ENCODE assay signal across 1 cellular context in the genomic region with DNA sequence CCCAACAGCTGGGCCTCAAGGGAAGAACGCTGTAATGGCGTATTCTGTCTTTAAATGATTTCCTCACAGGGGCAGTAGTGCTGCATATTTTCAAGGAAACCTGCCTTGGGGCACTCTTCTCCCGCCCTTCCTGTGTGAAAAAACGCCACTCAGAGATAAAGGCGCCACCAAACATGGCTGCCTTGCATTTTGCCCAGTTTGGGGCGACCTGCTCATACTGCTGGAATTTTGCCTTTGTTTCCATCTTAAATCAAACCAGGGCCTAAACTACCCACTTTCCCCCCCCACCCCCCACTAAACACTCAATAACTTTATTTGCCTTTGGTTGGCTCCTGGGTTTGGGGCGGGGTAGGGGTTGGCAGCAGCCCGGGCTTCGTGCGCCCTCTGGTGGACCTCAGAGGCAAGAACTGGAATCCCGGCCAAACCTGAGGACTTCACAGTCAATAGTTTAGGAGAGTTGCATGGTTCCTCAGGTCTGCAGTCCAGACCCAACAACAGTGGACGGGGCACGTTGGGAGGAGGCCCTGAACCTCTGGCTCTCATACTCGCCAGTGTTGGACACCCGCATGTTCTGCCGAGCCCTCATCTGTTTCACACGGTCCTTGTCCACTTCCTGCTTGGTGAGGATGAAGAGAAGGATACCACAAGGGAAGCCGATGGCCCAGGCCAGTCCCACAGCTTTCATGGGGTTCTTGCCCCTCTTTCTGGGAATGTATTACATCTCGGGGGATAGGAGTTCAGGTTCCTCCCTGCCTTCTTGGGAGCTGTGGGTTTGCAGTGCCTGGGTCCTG.
A peak's percentile ranks its signal among the peaks of the same experiment; 100 is the strongest.
TF ChIP-seq lines count a peak whose summit lies in the region.

No MANE protein-coding gene starts in this region.

TF ChIP-seq in GM12878, 131 proteins besides CTCF, POLR2A, EP300 and RAD21 (continued from another document):
- TF ChIP-seq, protein P1, sequence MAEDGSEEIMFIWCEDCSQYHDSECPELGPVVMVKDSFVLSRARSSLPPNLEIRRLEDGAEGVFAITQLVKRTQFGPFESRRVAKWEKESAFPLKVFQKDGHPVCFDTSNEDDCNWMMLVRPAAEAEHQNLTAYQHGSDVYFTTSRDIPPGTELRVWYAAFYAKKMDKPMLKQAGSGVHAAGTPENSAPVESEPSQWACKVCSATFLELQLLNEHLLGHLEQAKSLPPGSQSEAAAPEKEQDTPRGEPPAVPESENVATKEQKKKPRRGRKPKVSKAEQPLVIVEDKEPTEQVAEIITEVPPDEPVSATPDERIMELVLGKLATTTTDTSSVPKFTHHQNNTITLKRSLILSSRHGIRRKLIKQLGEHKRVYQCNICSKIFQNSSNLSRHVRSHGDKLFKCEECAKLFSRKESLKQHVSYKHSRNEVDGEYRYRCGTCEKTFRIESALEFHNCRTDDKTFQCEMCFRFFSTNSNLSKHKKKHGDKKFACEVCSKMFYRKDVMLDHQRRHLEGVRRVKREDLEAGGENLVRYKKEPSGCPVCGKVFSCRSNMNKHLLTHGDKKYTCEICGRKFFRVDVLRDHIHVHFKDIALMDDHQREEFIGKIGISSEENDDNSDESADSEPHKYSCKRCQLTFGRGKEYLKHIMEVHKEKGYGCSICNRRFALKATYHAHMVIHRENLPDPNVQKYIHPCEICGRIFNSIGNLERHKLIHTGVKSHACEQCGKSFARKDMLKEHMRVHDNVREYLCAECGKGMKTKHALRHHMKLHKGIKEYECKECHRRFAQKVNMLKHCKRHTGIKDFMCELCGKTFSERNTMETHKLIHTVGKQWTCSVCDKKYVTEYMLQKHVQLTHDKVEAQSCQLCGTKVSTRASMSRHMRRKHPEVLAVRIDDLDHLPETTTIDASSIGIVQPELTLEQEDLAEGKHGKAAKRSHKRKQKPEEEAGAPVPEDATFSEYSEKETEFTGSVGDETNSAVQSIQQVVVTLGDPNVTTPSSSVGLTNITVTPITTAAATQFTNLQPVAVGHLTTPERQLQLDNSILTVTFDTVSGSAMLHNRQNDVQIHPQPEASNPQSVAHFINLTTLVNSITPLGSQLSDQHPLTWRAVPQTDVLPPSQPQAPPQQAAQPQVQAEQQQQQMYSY (CRISPR knock-in tag; IDR thresholded peaks at IDR 0.05), result no peak
- TF ChIP-seq SMC3 (IDR thresholded peaks at IDR 0.05; ENCODE audit: borderline replicate concordance, low read length) (peak; percentile 30; the same call in 1 of the 2 replicates), ZZZ3 (IDR thresholded peaks at IDR 0.05; ENCODE audit: control insufficient read depth, insufficient read length, low read depth) (no peak), TARDBP (IDR thresholded peaks at IDR 0.05; ENCODE audit: borderline replicate concordance) (no peak), MLLT1 (IDR thresholded peaks at IDR 0.05) (0 out of 2 replicates have a peak, but pooled peaks have one; percentile 42), SMARCA5 (IDR thresholded peaks at IDR 0.05) (no peak), DPF2 (IDR thresholded peaks at IDR 0.05) (no peak), GABPA (IDR thresholded peaks at IDR 0.05; ENCODE audit: low read depth) (no peak), SKIL (IDR thresholded peaks at IDR 0.05; ENCODE audit: low read depth, poor library complexity, severe bottlenecking) (peak; percentile 32), SIN3A (IDR thresholded peaks at IDR 0.05; ENCODE audit: low read depth, low read length) (no peak), POLR2AphosphoS5 (IDR thresholded peaks at IDR 0.05; ENCODE audit: low read length) (no peak), TBL1XR1 (IDR thresholded peaks at IDR 0.05; ENCODE audit: low read depth, low read length) (no peak), MTA2 (IDR thresholded peaks at IDR 0.05; ENCODE audit: low read depth) (no peak), RUNX3 (IDR thresholded peaks at IDR 0.05; ENCODE audit: low read length) (0 out of 2 replicates have a peak, but pooled peaks have one; percentile 12), CREM (IDR thresholded peaks at IDR 0.05; ENCODE audit: low read depth) (peak; percentile 35; the same call in 1 of the 2 replicates), BACH1 (IDR thresholded peaks at IDR 0.05; ENCODE audit: borderline replicate concordance) (no peak), ZNF384 (IDR thresholded peaks at IDR 0.05; ENCODE audit: borderline replicate concordance, low read depth, low read length) (peak; percentile 100), ZNF24 (IDR thresholded peaks at IDR 0.05) (no peak), YY1 (IDR thresholded peaks at IDR 0.05; ENCODE audit: low read depth, low read length) (peak; percentile 94), NRF1 (conservative IDR thresholded peaks at IDR 0.05; ENCODE audit: low read depth, low read length) (no peak), BCL3 (IDR thresholded peaks at IDR 0.05; ENCODE audit: borderline replicate concordance, insufficient read depth, low read depth, low read length, poor library complexity, severe bottlenecking) (no peak), TAF1 (IDR thresholded peaks at IDR 0.05; ENCODE audit: borderline replicate concordance, low read depth, low read length) (no peak), JUND (IDR thresholded peaks at IDR 0.05; ENCODE audit: low read depth, low read length) (no peak), CBFB (IDR thresholded peaks at IDR 0.05; ENCODE audit: low read depth) (0 out of 2 replicates have a peak, but pooled peaks have one; percentile 34), EED (IDR thresholded peaks at IDR 0.05; ENCODE audit: low read depth) (peak; percentile 29; the same call in 1 of the 2 replicates)
- TF ChIP-seq, protein P2, sequence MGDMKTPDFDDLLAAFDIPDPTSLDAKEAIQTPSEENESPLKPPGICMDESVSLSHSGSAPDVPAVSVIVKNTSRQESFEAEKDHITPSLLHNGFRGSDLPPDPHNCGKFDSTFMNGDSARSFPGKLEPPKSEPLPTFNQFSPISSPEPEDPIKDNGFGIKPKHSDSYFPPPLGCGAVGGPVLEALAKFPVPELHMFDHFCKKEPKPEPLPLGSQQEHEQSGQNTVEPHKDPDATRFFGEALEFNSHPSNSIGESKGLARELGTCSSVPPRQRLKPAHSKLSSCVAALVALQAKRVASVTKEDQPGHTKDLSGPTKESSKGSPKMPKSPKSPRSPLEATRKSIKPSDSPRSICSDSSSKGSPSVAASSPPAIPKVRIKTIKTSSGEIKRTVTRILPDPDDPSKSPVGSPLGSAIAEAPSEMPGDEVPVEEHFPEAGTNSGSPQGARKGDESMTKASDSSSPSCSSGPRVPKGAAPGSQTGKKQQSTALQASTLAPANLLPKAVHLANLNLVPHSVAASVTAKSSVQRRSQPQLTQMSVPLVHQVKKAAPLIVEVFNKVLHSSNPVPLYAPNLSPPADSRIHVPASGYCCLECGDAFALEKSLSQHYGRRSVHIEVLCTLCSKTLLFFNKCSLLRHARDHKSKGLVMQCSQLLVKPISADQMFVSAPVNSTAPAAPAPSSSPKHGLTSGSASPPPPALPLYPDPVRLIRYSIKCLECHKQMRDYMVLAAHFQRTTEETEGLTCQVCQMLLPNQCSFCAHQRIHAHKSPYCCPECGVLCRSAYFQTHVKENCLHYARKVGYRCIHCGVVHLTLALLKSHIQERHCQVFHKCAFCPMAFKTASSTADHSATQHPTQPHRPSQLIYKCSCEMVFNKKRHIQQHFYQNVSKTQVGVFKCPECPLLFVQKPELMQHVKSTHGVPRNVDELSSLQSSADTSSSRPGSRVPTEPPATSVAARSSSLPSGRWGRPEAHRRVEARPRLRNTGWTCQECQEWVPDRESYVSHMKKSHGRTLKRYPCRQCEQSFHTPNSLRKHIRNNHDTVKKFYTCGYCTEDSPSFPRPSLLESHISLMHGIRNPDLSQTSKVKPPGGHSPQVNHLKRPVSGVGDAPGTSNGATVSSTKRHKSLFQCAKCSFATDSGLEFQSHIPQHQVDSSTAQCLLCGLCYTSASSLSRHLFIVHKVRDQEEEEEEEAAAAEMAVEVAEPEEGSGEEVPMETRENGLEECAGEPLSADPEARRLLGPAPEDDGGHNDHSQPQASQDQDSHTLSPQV (IDR thresholded peaks at IDR 0.05), result peak; percentile 66
- TF ChIP-seq, protein P3, sequence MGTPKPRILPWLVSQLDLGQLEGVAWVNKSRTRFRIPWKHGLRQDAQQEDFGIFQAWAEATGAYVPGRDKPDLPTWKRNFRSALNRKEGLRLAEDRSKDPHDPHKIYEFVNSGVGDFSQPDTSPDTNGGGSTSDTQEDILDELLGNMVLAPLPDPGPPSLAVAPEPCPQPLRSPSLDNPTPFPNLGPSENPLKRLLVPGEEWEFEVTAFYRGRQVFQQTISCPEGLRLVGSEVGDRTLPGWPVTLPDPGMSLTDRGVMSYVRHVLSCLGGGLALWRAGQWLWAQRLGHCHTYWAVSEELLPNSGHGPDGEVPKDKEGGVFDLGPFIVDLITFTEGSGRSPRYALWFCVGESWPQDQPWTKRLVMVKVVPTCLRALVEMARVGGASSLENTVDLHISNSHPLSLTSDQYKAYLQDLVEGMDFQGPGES (IDR thresholded peaks at IDR 0.05), result no peak
- TF ChIP-seq, protein P4, sequence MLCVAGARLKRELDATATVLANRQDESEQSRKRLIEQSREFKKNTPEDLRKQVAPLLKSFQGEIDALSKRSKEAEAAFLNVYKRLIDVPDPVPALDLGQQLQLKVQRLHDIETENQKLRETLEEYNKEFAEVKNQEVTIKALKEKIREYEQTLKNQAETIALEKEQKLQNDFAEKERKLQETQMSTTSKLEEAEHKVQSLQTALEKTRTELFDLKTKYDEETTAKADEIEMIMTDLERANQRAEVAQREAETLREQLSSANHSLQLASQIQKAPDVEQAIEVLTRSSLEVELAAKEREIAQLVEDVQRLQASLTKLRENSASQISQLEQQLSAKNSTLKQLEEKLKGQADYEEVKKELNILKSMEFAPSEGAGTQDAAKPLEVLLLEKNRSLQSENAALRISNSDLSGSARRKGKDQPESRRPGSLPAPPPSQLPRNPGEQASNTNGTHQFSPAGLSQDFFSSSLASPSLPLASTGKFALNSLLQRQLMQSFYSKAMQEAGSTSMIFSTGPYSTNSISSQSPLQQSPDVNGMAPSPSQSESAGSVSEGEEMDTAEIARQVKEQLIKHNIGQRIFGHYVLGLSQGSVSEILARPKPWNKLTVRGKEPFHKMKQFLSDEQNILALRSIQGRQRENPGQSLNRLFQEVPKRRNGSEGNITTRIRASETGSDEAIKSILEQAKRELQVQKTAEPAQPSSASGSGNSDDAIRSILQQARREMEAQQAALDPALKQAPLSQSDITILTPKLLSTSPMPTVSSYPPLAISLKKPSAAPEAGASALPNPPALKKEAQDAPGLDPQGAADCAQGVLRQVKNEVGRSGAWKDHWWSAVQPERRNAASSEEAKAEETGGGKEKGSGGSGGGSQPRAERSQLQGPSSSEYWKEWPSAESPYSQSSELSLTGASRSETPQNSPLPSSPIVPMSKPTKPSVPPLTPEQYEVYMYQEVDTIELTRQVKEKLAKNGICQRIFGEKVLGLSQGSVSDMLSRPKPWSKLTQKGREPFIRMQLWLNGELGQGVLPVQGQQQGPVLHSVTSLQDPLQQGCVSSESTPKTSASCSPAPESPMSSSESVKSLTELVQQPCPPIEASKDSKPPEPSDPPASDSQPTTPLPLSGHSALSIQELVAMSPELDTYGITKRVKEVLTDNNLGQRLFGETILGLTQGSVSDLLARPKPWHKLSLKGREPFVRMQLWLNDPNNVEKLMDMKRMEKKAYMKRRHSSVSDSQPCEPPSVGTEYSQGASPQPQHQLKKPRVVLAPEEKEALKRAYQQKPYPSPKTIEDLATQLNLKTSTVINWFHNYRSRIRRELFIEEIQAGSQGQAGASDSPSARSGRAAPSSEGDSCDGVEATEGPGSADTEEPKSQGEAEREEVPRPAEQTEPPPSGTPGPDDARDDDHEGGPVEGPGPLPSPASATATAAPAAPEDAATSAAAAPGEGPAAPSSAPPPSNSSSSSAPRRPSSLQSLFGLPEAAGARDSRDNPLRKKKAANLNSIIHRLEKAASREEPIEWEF (IDR thresholded peaks at IDR 0.05; ENCODE audit: insufficient replicate concordance, low read depth, low read length), result no peak
- TF ChIP-seq, protein P5, sequence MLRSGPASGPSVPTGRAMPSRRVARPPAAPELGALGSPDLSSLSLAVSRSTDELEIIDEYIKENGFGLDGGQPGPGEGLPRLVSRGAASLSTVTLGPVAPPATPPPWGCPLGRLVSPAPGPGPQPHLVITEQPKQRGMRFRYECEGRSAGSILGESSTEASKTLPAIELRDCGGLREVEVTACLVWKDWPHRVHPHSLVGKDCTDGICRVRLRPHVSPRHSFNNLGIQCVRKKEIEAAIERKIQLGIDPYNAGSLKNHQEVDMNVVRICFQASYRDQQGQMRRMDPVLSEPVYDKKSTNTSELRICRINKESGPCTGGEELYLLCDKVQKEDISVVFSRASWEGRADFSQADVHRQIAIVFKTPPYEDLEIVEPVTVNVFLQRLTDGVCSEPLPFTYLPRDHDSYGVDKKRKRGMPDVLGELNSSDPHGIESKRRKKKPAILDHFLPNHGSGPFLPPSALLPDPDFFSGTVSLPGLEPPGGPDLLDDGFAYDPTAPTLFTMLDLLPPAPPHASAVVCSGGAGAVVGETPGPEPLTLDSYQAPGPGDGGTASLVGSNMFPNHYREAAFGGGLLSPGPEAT (IDR thresholded peaks at IDR 0.05; ENCODE audit: low read depth), result peak; percentile 72
